ENCODE assay signal across 8 cellular contexts in the genomic region with DNA sequence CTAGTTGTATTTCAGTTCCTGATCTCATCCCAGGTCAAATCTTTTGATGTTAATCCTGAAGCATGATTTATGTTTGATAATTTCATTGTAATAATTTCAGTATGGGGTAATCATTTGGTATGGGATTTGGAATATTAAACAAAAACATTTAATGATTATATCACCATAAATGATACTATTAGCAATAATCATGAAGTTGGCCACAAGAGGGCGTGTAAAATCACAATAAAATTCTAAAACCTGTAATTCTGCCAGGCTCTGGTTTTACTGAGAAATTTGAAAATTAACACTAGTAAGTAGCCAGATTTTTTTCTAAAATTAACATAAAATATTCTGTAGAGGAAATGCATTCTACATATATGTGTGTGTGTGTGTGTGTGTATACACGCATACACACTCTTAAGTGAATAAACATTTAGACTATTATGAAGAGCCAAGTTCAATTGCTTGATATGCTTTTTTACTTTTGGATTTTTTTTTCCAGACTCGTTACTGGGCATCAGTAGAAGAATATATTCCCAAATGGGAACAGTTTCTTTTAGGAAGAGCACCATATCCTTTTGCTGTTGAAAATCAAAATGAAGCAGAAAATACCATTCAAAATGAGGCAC. TPM values are rescaled to one million over a fixed set of nuclear protein-coding genes. Genes with fewer than 3 reads are reported as not detected.
DNase-seq lines count a peak whose midpoint lies in the region; ATAC-seq and TF ChIP-seq lines count a peak whose summit lies in the region.

No MANE protein-coding gene starts in this region.

- no peaks in the 10 kb centered on the region for H3K4me1 ChIP-seq in Caco-2

- no peak overlapping the region for H3K4me3 ChIP-seq in Caco-2 (ENCODE audit: low read depth, low read length)
- no peak overlapping the region for H3K4me3 ChIP-seq in brain microvascular endothelial cell (ENCODE audit: low read depth, low read length)

- no peak overlapping the region for H3K27ac ChIP-seq in brain microvascular endothelial cell

- intact Hi-C loops in Caco-2 (cut with micrococcal nuclease; ENCODE audit: unreplicated experiment): loop anchor here (1.0 kb wide), 1 partner anchor 225 kb away; no protein-coding TSS in a partner anchor

- H3K9me3 ChIP-seq in Caco-2: no peaks in the 10 kb centered on the region

- no TSS peak for BruUV-seq in Caco-2 (replicated peaks; lab: Mats Ljungman, UMichigan)

- DNase-seq in Caco-2 (peak in 1 of 2 experiments; percentile 14), HT1080 (ENCODE audit: low read depth) (peak; percentile 8), brain microvascular endothelial cell (peak; percentile 19), myocyte (ENCODE audit: low read depth) (peak; percentile 47), activated gamma-delta T cell treated with Interleukin-2 at 50 U/mL for 16 hours (no peak)
- DNase-seq in activated effector memory CD4-positive, alpha-beta T cell treated with Interleukin-2 at 50 U/mL for 16 hours: no peak
- DNase-seq in effector memory CD8-positive, alpha-beta T cell: no peak

- no peaks in the 10 kb centered on the region for H3K9me3 Mint-ChIP-seq in Caco-2 (ENCODE audit: unreplicated experiment)
- peaks cover 0 to 3% of the 10 kb centered on the region in 2 donors for H3K9me3 Mint-ChIP-seq in effector memory CD8-positive, alpha-beta T cell

- H3K27me3 ChIP-seq in Caco-2 (replicated peaks; ENCODE audit: control insufficient read depth, insufficient read depth, low read length) (no peaks in the 10 kb centered on the region), brain microvascular endothelial cell (replicated peaks) (no peaks in the 10 kb centered on the region)

- H3K27ac Mint-ChIP-seq in Caco-2 (ENCODE audit: unreplicated experiment): no peak overlapping the region
- H3K27ac Mint-ChIP-seq in effector memory CD8-positive, alpha-beta T cell: no peak overlapping the region

- no peaks in the 10 kb centered on the region for H3K36me3 ChIP-seq in Caco-2 (ENCODE audit: control insufficient read depth, insufficient read depth, low read length)
- H3K36me3 ChIP-seq in brain microvascular endothelial cell (replicated peaks): no peaks in the 10 kb centered on the region

- no peak for ATAC-seq in GM19397 (IDR thresholded peaks at IDR 0.05; ENCODE audit: unreplicated experiment)
- ATAC-seq in effector memory CD8-positive, alpha-beta T cell (replicated peaks): no peak

- peaks cover 22% of the 10 kb centered on the region for H3K27me3 Mint-ChIP-seq in Caco-2 (ENCODE audit: insufficient read depth, unreplicated experiment)
- no peaks in the 10 kb centered on the region for H3K27me3 Mint-ChIP-seq in effector memory CD8-positive, alpha-beta T cell

- in situ Hi-C loops in brain microvascular endothelial cell (cut with HindIII; ENCODE audit: low pct_ligation_motif_present, low sequenced_read_pairs): no loop called here

- CTCF ChIA-PET in Caco-2 (lab: Charles Lee): no interaction called here

- H3K36me3 Mint-ChIP-seq in Caco-2 (ENCODE audit: insufficient read depth, unreplicated experiment): no peaks in the 10 kb centered on the region
- H3K36me3 Mint-ChIP-seq in effector memory CD8-positive, alpha-beta T cell (ENCODE audit: insufficient read depth): no peaks in the 10 kb centered on the region

- TF ChIP-seq CTCF in Caco-2 (IDR thresholded peaks at IDR 0.05; ENCODE audit: insufficient read depth in 1 of 2, low read depth in 1 of 2, low read length in 1 of 2, severe bottlenecking in 1 of 2, unreplicated experiment in 1 of 2) (peak; percentile 43 to 56), brain microvascular endothelial cell (IDR thresholded peaks at IDR 0.05; ENCODE audit: low read depth, low read length, missing control alignments) (peak; percentile 42)

- no peak overlapping the region for H3K4me3 Mint-ChIP-seq in Caco-2 (ENCODE audit: unreplicated experiment)
- no peak overlapping the region for H3K4me3 Mint-ChIP-seq in effector memory CD8-positive, alpha-beta T cell

- POLR2A ChIA-PET in Caco-2 (lab: Charles Lee): no interaction called here

- H3K4me1 Mint-ChIP-seq in Caco-2 (ENCODE audit: low read depth, unreplicated experiment): no peaks in the 10 kb centered on the region
- no peaks in the 10 kb centered on the region for H3K4me1 Mint-ChIP-seq in effector memory CD8-positive, alpha-beta T cell (ENCODE audit: low read depth in 2 of 2)

RNA-seq across cellular contexts. Expression of a gene that starts 40.5 kb away (rescaled TPM):
- not detected in 2 replicates for total RNA-seq in Caco-2 (2022)
- not detected in 2 replicates for total RNA-seq in HT1080 (2014; rRNA removed; shearing (Covaris generic))
- polyA plus RNA-seq in HT1080 (2015; cell fraction: cytosol; rRNA removed): not detected in 2 replicates
- not detected in 2 replicates for polyA plus RNA-seq in HT1080 (2015; cell fraction: nucleus; rRNA removed)
- not detected in 2 replicates for total RNA-seq in myocyte
- polyA plus RNA-seq in myocyte (2012): not detected

Comparison
In these comparisons a context has a peak if more than half of its experiments do, and no peak if none do; other contexts are left out.
1. DNase-seq: peak in HT1080 (single experiment), brain microvascular endothelial cell (single experiment) and myocyte (single experiment); none in activated effector memory CD4-positive, alpha-beta T cell treated with Interleukin-2 at 50 U/mL for 16 hours (single experiment), activated gamma-delta T cell treated with Interleukin-2 at 50 U/mL for 16 hours (single experiment) and effector memory CD8-positive, alpha-beta T cell (0 of 3).